In the genomic region with DNA sequence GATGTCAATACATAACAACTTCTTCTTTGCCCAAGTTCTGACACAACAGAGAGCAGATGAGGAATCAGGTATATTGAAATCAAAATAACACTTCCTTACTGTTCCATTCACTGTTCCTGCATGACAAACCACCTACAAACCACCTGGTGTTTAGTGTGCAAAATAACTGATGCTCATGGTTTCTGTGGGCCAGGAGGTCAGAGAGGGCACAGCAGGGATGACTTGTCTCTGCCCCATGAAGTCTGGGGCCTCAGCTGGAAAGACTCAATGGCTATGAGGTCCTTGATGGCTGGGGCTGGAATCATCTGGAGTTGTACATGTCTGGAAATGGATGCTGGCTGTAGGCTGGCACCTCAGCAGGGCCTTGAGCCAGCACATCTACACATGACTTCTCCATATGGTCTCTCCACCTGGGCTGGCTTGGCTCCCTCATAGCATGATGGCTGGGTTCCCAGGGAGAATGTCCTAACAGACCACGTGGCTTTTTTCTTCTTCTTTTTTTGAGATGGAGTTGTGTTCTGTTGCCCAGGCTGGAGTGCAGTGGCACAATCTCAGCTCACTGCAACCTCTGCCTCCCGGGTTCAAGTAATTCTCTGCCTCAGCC, we compare ENCODE assay signal across 12 cellular contexts. TPM values are rescaled to one million over a fixed set of nuclear protein-coding genes. Genes with fewer than 3 reads are reported as not detected.
A peak's percentile ranks its signal among the peaks of the same experiment; 100 is the strongest.
DNase-seq lines count a peak whose midpoint lies in the region; ATAC-seq and TF ChIP-seq lines count a peak whose summit lies in the region.
"Had no signal": no experiment of that assay in that cellular context is flagged by ENCODE, and none has a peak within 500 bp of the region (broad histone marks: within the 10 kb centered on the region; RNA-seq: fewer than 3 reads in every experiment).

No MANE protein-coding gene starts in this region.

- H3K79me2 ChIP-seq in PC-9 (ENCODE audit: low read depth): no peaks in the 10 kb centered on the region

- no peak overlapping the region for H3K4me2 ChIP-seq in PC-9

- ATAC-seq in GM18868 (IDR thresholded peaks at IDR 0.05; ENCODE audit: unreplicated experiment) (peak; percentile 54), GM21447 (IDR thresholded peaks at IDR 0.05; ENCODE audit: unreplicated experiment) (no peak)
- ATAC-seq: heart left ventricle had no signal

- H3K9me2 ChIP-seq in PC-9 (ENCODE audit: insufficient read depth): no peaks in the 10 kb centered on the region

- POLR2A ChIA-PET in PC-9 (lab: Charles Lee; ENCODE audit: unreplicated experiment): no interaction called here

- no peak for TF ChIP-seq CTCF in fibroblast of mammary gland (conservative IDR thresholded peaks at IDR 0.05; ENCODE audit: control insufficient read depth, insufficient read depth, low read depth, low read length)
- TF ChIP-seq CTCF in PC-9 (conservative IDR thresholded peaks at IDR 0.05): no peak

- H3K9me3 ChIP-seq in PC-9 (ENCODE audit: insufficient read depth, low read depth): no peaks in the 10 kb centered on the region
- H3K9me3 ChIP-seq: colonic mucosa, heart left ventricle had no signal

- intact Hi-C loops in PC-9 (cut with micrococcal nuclease; ENCODE audit: unreplicated experiment): no loop called here

- CTCF ChIA-PET in PC-9 (lab: Charles Lee): interaction anchor here (0.6 to 0.7 kb wide), 2 partner anchors 32 to 94 kb away, joined by 4 to 6 read pairs; no protein-coding TSS in a partner anchor

- BruUV-seq in PC-9 (replicated peaks; lab: Mats Ljungman, UMichigan): no TSS peak

- no peaks in the 10 kb centered on the region for H3F3A ChIP-seq in PC-9 (ENCODE audit: insufficient read depth, low read depth)

- H4K20me1 ChIP-seq in PC-9 (ENCODE audit: insufficient read depth): no peaks in the 10 kb centered on the region

- DNase-seq in AML-193 (lab: John Stamatoyannopoulos, UW) (peak; percentile 15 to 29), NCI-H446 treated with DMSO at 0.1 percent for 48 hours (lab: John Stamatoyannopoulos, UW) (peak; percentile 91), fibroblast of mammary gland (ENCODE audit: low read depth) (peak; percentile 35), T-helper 2 cell (no peak), amniotic stem cell (lab: John Stamatoyannopoulos, UW) (no peak), PC-9 (no peak)
- DNase-seq: activated CD4-positive, CD25-positive, alpha-beta regulatory T cell; colonic mucosa; GOT3; heart left ventricle had no signal

- no peaks in the 10 kb centered on the region for H3K27me3 ChIP-seq in PC-9 (ENCODE audit: insufficient read depth, low read depth)
- H3K27me3 ChIP-seq: colonic mucosa, heart left ventricle had no signal

- no peaks in the 10 kb centered on the region for H3K4me1 ChIP-seq in PC-9 (replicated peaks; ENCODE audit: insufficient read depth)
- H3K4me1 ChIP-seq: colonic mucosa had no signal

- H3K36me3 ChIP-seq in PC-9 (ENCODE audit: low read depth): no peaks in the 10 kb centered on the region
- H3K36me3 ChIP-seq: colonic mucosa, heart left ventricle had no signal

- no peak overlapping the region for H3K27ac ChIP-seq in PC-9
- H3K27ac ChIP-seq: colonic mucosa, heart left ventricle had no signal

- no peak overlapping the region for H2AFZ ChIP-seq in PC-9

- no peak overlapping the region for H3K4me3 ChIP-seq in fibroblast of mammary gland (ENCODE audit: control insufficient read depth, low read depth, low read length)
- no peak overlapping the region for H3K4me3 ChIP-seq in PC-9
- H3K4me3 ChIP-seq: colonic mucosa, heart left ventricle had no signal

RNA-seq across cellular contexts. Expression of gene COX4I2, which starts 7.4 kb away (rescaled TPM):
- total RNA-seq in PC-9 (2021): not detected in 2 replicates

RNA-seq across cellular contexts. Expression of gene ID1, which starts 25.2 kb away (rescaled TPM):
- 74.4 and 164 TPM in 2 replicates for total RNA-seq in PC-9 (2021)

Comparison
In these comparisons a context has a peak if more than half of its experiments do, and no peak if none do; other contexts are left out.
1. DNase-seq: peak in AML-193 (2 of 2), NCI-H446 treated with DMSO at 0.1 percent for 48 hours (single experiment) and fibroblast of mammary gland (single experiment); none in T-helper 2 cell (0 of 5), amniotic stem cell (single experiment) and PC-9 (0 of 2).